10 cellular contexts compared by ENCODE assay signal in genomic region chr3:42035816-42036482, GRCh38. TPM values are rescaled to one million over a fixed set of nuclear protein-coding genes. Genes with fewer than 3 reads are reported as not detected.
DNase-seq lines count a peak whose midpoint lies in the region; ATAC-seq, FAIRE-seq and TF ChIP-seq lines count a peak whose summit lies in the region.
"Had no signal": no experiment of that assay in that cellular context is flagged by ENCODE, and none has a peak within 500 bp of the region (broad histone marks: within the 10 kb centered on the region; RNA-seq: fewer than 3 reads in every experiment).

No MANE protein-coding gene starts in this region.

- H3K9me3 ChIP-seq in K562 (replicated peaks; ENCODE audit: control insufficient read depth, insufficient read depth, low read depth, low read length) (no peaks in the 10 kb centered on the region), HepG2 (ENCODE audit: low read length) (no peaks in the 10 kb centered on the region), stomach (no peaks in the 10 kb centered on the region)

- H3K79me2 ChIP-seq in K562 (ENCODE audit: control insufficient read depth, insufficient read depth, low read length), result peaks cover 28% of the 10 kb centered on the region
- peaks cover 75% of the 10 kb centered on the region for H3K79me2 ChIP-seq in HepG2 (ENCODE audit: insufficient read depth, low read length)

- H3K4me2 ChIP-seq in K562 (ENCODE audit: insufficient read depth, low read length) (no peak overlapping the region; the same call in 1 of the 2 replicates), HepG2 (ENCODE audit: low read depth, low read length) (no peak overlapping the region)

- H2AFZ ChIP-seq in K562 (ENCODE audit: low read depth, low read length) (no peak overlapping the region), HepG2 (ENCODE audit: low read length) (no peak overlapping the region)

- ATAC-seq in HG02852 (IDR thresholded peaks at IDR 0.05; ENCODE audit: unreplicated experiment), result peak; percentile 9
- peak; percentile 22; the same call in 2 of the 3 replicates for ATAC-seq in K562
- ATAC-seq in HepG2, result no peak
- no peak for ATAC-seq in GM21576 (IDR thresholded peaks at IDR 0.05; ENCODE audit: unreplicated experiment)

- H3K27ac ChIP-seq in K562 (ENCODE audit: extremely low read depth, low read depth, low read length) (0 out of 3 replicates have a peak overlapping the region, but pooled peaks have one; percentile 2), HepG2 (ENCODE audit: extremely low read length, insufficient read depth, low read length) (peak overlapping the region; percentile 29), stomach (peak overlapping the region in 4 of 5 donors; percentile 48 to 80 (median 78))

- H3K9ac ChIP-seq in K562 (ENCODE audit: insufficient read depth in 1 of 2, low read depth in 2 of 2, low read length in 2 of 2), result peak overlapping the region in 1 of 2 experiments; percentile 32; a peak in 1 of 4 replicates
- no peak overlapping the region for H3K9ac ChIP-seq in HepG2 (ENCODE audit: insufficient read depth, low read depth, low read length)

- H4K20me1 ChIP-seq in K562 (replicated peaks; ENCODE audit: control insufficient read depth, insufficient read depth, low read length) (peaks cover 48% of the 10 kb centered on the region), HepG2 (ENCODE audit: insufficient read depth, low read length) (no peaks in the 10 kb centered on the region)

- DNase-seq in K562 (ENCODE audit: extremely low read depth in 1 of 4, low spot score in 3 of 4) (peak in 1 of 4 experiments; percentile 29), HepG2 (ENCODE audit: low spot score) (no peak), stomach (no peak), NCI-H748 treated with DMSO at 0.1 percent for 48 hours (lab: John Stamatoyannopoulos, UW) (no peak), NCI-H226 (no peak), NCI-H146 (lab: John Stamatoyannopoulos, UW) (no peak)
- DNase-seq: NCI-H1417 had no signal

- CTCF ChIA-PET in K562 (lab: Yijun Ruan, JAX; ENCODE audit: low intra/inter-chr PET ratio) (no interaction called here), HepG2 (lab: Yijun Ruan, JAX; ENCODE audit: low intra/inter-chr PET ratio, low total read pairs) (no interaction called here)

- no peaks in the 10 kb centered on the region for H3K9me1 ChIP-seq in K562 (ENCODE audit: control insufficient read depth, insufficient read depth, low read length)

- no peak for TF ChIP-seq EP300 in K562 (IDR thresholded peaks at IDR 0.05; ENCODE audit: low read length)
- no peak for TF ChIP-seq EP300 in HepG2 (IDR thresholded peaks at IDR 0.05; ENCODE audit: low read depth in 2 of 2, low read length in 2 of 2)
- no peak for TF ChIP-seq EP300 in HepG2 (CRISPR knock-in tag; IDR thresholded peaks at IDR 0.05; ENCODE audit: borderline replicate concordance)
- TF ChIP-seq EP300 in stomach (IDR thresholded peaks at IDR 0.05), result no peak

- no peak for TF ChIP-seq POLR2A in K562 (conservative IDR thresholded peaks at IDR 0.05)
- no peak for TF ChIP-seq POLR2A in HepG2 (IDR thresholded peaks at IDR 0.05; ENCODE audit: insufficient read depth in 1 of 2, low read depth in 2 of 2, low read length in 2 of 2)
- TF ChIP-seq POLR2A in stomach (IDR thresholded peaks at IDR 0.05), result no peak

- H3K27me3 ChIP-seq in K562 (ENCODE audit: control insufficient read depth in 2 of 2, insufficient read depth in 2 of 2, low read length in 2 of 2) (no peaks in the 10 kb centered on the region), HepG2 (ENCODE audit: control insufficient read depth in 1 of 2, insufficient read depth in 2 of 2, low read length in 2 of 2) (no peaks in the 10 kb centered on the region), stomach (no peaks in the 10 kb centered on the region)

- peaks cover 16% of the 10 kb centered on the region for H3K36me3 ChIP-seq in K562 (ENCODE audit: control insufficient read depth, insufficient read depth, low read length)
- H3K36me3 ChIP-seq in HepG2 (replicated peaks in 1 of 2; ENCODE audit: control insufficient read depth in 1 of 2, insufficient read depth in 2 of 2, low read length in 2 of 2), result peaks cover 0 to 8% of the 10 kb centered on the region in 2 experiments; a peak in 3 of 5 replicates
- peaks cover 0 to 18% (median 11%) of the 10 kb centered on the region in 4 donors for H3K36me3 ChIP-seq in stomach

- no TSS peak for BruUV-seq in K562 (replicated peaks; lab: Mats Ljungman, UMichigan)
- BruUV-seq in HepG2 (replicated peaks; lab: Mats Ljungman, UMichigan), result no TSS peak

- POLR2A ChIA-PET in K562 (lab: Yijun Ruan, JAX) (interaction anchor here (0.6 to 4.3 kb wide), 12 partner anchors 10 to 1450 kb away, joined by 3 to 32 read pairs (median 3); no protein-coding TSS in a partner anchor), HepG2 (lab: Yijun Ruan, JAX) (interaction anchor here (0.8 to 1.0 kb wide), 2 partner anchors 18 to 74 kb away, joined by 3 read pairs; partner anchors contain the start of gene ULK4)

- no peak overlapping the region for H3K4me3 ChIP-seq in K562
- no peak overlapping the region for H3K4me3 ChIP-seq in HepG2 (replicated peaks in 1 of 3; ENCODE audit: insufficient read depth in 1 of 3, low read depth in 2 of 3, low read length in 3 of 3)
- no peak overlapping the region for H3K4me3 ChIP-seq in stomach

- 45% methylated on average over 4 of the region's 4 CpGs for WGBS in K562 (ENCODE audit: insufficient coverage, low coverage, missing lambda C conversion rate)
- 64% methylated on average over 3 of the region's 4 CpGs for WGBS in HepG2 (ENCODE audit: low lambda C conversion rate)
- WGBS in stomach, 5 donors, result 39 to 55% (median 48%) methylated on average over 3 to 4 of the region's 4 CpGs

- TF ChIP-seq RAD21 in K562 (CRISPR knock-in tag; conservative IDR thresholded peaks at IDR 0.05 in 1 of 2, IDR thresholded peaks at IDR 0.05 in 1 of 2), result no peak
- no peak for TF ChIP-seq RAD21 in HepG2 (CRISPR knock-in tag; IDR thresholded peaks at IDR 0.05)

- in situ Hi-C loops in K562 (cut with MboI), result no loop called here
- in situ Hi-C loops in HepG2 (cut with HindIII; ENCODE audit: extremely low pct_ligation_motif_present, low pct_unique_long_range_greater_than_20kb), result no loop called here

- H3K4me1 ChIP-seq in K562 (replicated peaks in 1 of 2; ENCODE audit: control insufficient read depth in 2 of 2, insufficient read depth in 2 of 2, low read length in 2 of 2), result peaks cover 16 to 18% of the 10 kb centered on the region in 2 experiments; a peak in 4 of 5 replicates
- peaks cover 55% of the 10 kb centered on the region for H3K4me1 ChIP-seq in HepG2 (ENCODE audit: insufficient read depth, low read length)
- H3K4me1 ChIP-seq in stomach, result peaks cover 37 to 80% (median 55%) of the 10 kb centered on the region in 4 donors

- TF ChIP-seq CTCF in K562 (IDR thresholded peaks at IDR 0.05 in 2 of 3, conservative IDR thresholded peaks at IDR 0.05 in 1 of 3; ENCODE audit: insufficient read depth in 2 of 3, low read depth in 1 of 3, low read length in 3 of 3), result no peak
- TF ChIP-seq CTCF in HepG2 (CRISPR knock-in tag; IDR thresholded peaks at IDR 0.05), result no peak
- no peak for TF ChIP-seq CTCF in stomach (IDR thresholded peaks at IDR 0.05)

- FAIRE-seq in K562 (lab: Jason Lieb, UNC) (no peak), HepG2 (lab: Jason Lieb, UNC) (no peak)
- FAIRE-seq: G401.6 had no signal

- intact Hi-C loops in K562 (cut with micrococcal nuclease), result no loop called here
- intact Hi-C loops in HepG2 (cut with micrococcal nuclease; ENCODE audit: unreplicated experiment), result no loop called here
- intact Hi-C loops in stomach (cut with DNase I; ENCODE audit: low total_unique reads), result no loop called here

RNA-seq across cellular contexts. Expression of gene TRAK1, which starts 55.2 kb away (rescaled TPM):
- total RNA-seq in K562 (2011; cell fraction: chromatin; rRNA removed; ENCODE audit: low replicate concordance), result 54.4 and 56.3 TPM in 2 replicates
- total RNA-seq in K562 (2011; cell fraction: nucleolus; rRNA removed), result 28.3 and 29.1 TPM in 2 replicates
- total RNA-seq in K562 (2011; cell fraction: nucleoplasm; rRNA removed), result 38.1 and 45.0 TPM in 2 replicates
- total RNA-seq in K562 (2014; rRNA removed) (21.7 and 25.8 TPM in 2 replicates), K562 (2014; rRNA removed; fragmentation: Illumina TruSeq; extraction: Trizol) (13.2 and 14.2 TPM in 2 replicates), K562 (2015; rRNA removed; fragmentation: Illumina TruSeq; extraction: Trizol) (15.5 and 15.6 TPM in 2 replicates), K562 (2021) (27.5 and 28.5 TPM in 2 replicates), HepG2 (2016; rRNA removed; fragmentation: Illumina TruSeq; extraction: Trizol) (20.5 and 22.8 TPM in 2 replicates), stomach (100 to 1,000 TPM in 4 of 5 donors, 10 to 100 TPM in 1; 67.1 to 328 (median 107) TPM)
- polyA plus RNA-seq in K562 (2011; rRNA removed) (17.5 and 24.0 TPM in 2 replicates), K562 (2014; fragmentation: Illumina TruSeq; extraction: Trizol) (20.3 and 21.3 TPM in 2 replicates), K562 (2014; fragmentation: Nextera tagmentation; extraction: Ambion mirVana) (1 to 10 TPM; 5.3 TPM), K562 (2014; rRNA removed) (18.7 and 19.4 TPM in 2 replicates), HepG2 (2011; rRNA removed) (40.8 and 46.6 TPM in 2 replicates), stomach (10 to 100 TPM; 17.2 to 33.5 (median 20.1) TPM)
- polyA plus RNA-seq in K562 (2011; cell fraction: cytosol; rRNA removed), result 13.7 and 15.9 TPM in 2 replicates
- 46.8 and 47.8 TPM in 2 replicates for polyA plus RNA-seq in K562 (2011; cell fraction: nucleus; rRNA removed)
- polyA plus RNA-seq in K562 (2012), result 16.4 and 21.1 TPM in 2 replicates
- 24.5 and 36.4 TPM in 2 replicates for polyA minus RNA-seq in K562 (2011; rRNA and poly(A)+ RNA removed)
- 17.6 and 25.8 TPM in 2 replicates for polyA minus RNA-seq in K562 (2011; cell fraction: cytosol; rRNA and poly(A)+ RNA removed)
- 28.0 and 53.1 TPM in 2 replicates for polyA minus RNA-seq in K562 (2011; cell fraction: nucleus; rRNA and poly(A)+ RNA removed)
- 7.0 and 7.4 TPM in 2 replicates for total RNA-seq in HepG2 (2016; cell fraction: cytosol; rRNA removed; fragmentation: Illumina TruSeq; extraction: Trizol; ENCODE audit: low read depth)
- 18.0 and 21.4 TPM in 2 replicates for total RNA-seq in HepG2 (2016; cell fraction: insoluble cytoplasmic fraction; rRNA removed; fragmentation: Illumina TruSeq; extraction: Trizol)
- 20.7 and 21.5 TPM in 2 replicates for total RNA-seq in HepG2 (2016; cell fraction: membrane; rRNA removed; fragmentation: Illumina TruSeq; extraction: Trizol)
- 26.3 and 30.0 TPM in 2 replicates for total RNA-seq in HepG2 (2016; cell fraction: nucleus; rRNA removed; fragmentation: Illumina TruSeq; extraction: Trizol)
- polyA plus RNA-seq in HepG2 (2011; cell fraction: cytosol; rRNA removed), result 29.8 and 35.8 TPM in 2 replicates
- polyA plus RNA-seq in HepG2 (2011; cell fraction: nucleus; rRNA removed), result 63.9 and 75.8 TPM in 2 replicates
- polyA plus RNA-seq in HepG2 (2012), result 21.6 and 24.2 TPM in 2 replicates
- 3.6 and 5.4 TPM in 2 replicates for polyA plus RNA-seq in HepG2 (2016; cell fraction: cytosol; fragmentation: Illumina TruSeq; extraction: Trizol; ENCODE audit: low read depth)
- polyA plus RNA-seq in HepG2 (2016; cell fraction: insoluble cytoplasmic fraction; fragmentation: Illumina TruSeq; extraction: Trizol; ENCODE audit: low read depth), result 16.6 and 20.2 TPM in 2 replicates
- polyA plus RNA-seq in HepG2 (2016; cell fraction: membrane; fragmentation: Illumina TruSeq; extraction: Trizol; ENCODE audit: low read depth), result 11.6 and 12.7 TPM in 2 replicates
- 39.7 and 45.7 TPM in 2 replicates for polyA plus RNA-seq in HepG2 (2016; cell fraction: nucleus; fragmentation: Illumina TruSeq; extraction: Trizol; ENCODE audit: insufficient read depth, low read depth)
- 22.1 and 65.6 TPM in 2 replicates for polyA minus RNA-seq in HepG2 (2011; rRNA and poly(A)+ RNA removed; ENCODE audit: low replicate concordance)
- 39.4 and 40.2 TPM in 2 replicates for polyA minus RNA-seq in HepG2 (2011; cell fraction: cytosol; rRNA and poly(A)+ RNA removed)
- polyA minus RNA-seq in HepG2 (2011; cell fraction: nucleus; rRNA and poly(A)+ RNA removed), result 71.6 and 79.1 TPM in 2 replicates

Comparison
In these comparisons a context has a peak if more than half of its experiments do, and no peak if none do; other contexts are left out.
1. ATAC-seq: peak in HG02852 (single experiment) and K562 (single experiment); none in HepG2 (single experiment) and GM21576 (single experiment).
2. H3K27ac ChIP-seq: peak in every context shown above with its lines; median percentile 78 in stomach; 29 in HepG2; 2 in K562.